ENCODE assay signal across 1 cellular context in the genomic region with DNA sequence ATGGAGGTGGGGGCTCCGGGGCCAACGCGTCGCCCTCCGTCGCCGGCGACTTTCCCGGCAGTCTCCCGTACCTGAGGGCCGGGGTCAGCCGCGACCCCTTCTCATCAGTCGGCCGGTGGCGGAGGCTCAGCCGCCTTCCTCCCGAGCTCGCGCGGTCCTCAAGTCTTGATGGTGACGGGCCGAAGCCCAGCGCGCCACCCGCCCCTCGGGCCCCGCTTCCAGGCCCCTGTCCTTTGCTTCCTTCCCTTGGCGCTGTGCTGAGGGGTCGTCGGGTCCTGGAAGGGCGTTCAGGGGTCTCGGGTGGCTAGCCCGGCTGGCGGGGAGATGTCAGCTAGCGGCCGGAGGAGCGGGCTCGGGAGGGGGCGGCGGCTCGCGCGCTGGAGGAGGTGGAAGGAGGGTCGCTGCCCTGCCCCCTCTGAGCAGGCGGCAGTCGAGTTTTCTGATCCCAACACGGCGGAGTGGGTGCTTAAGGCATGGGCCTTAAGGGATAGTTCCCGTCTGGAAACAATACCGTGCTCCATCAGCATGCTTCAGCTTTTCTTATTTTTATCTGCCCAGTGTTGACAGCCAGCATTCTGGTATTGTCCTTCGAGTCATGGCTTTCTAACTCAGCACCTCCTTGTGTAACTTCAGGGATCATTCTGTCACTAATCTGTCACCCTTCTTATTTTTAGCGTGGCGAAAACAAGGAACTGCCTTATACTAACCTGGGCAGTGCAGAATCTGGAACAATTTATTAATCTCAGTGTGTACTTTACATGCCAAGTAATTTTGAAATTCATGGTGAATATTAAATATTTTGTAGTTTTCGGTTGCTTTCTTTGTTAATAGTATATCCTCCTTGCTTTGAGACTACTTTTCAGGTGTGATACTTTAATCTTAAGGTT.
A peak's percentile ranks its signal among the peaks of the same experiment; 100 is the strongest.
TF ChIP-seq lines count a peak whose summit lies in the region.

No MANE protein-coding gene starts in this region.

TF ChIP-seq in HEK293, 187 proteins besides CTCF, POLR2A, EP300 and RAD21 (continued from another document):
- TF ChIP-seq, protein P1, sequence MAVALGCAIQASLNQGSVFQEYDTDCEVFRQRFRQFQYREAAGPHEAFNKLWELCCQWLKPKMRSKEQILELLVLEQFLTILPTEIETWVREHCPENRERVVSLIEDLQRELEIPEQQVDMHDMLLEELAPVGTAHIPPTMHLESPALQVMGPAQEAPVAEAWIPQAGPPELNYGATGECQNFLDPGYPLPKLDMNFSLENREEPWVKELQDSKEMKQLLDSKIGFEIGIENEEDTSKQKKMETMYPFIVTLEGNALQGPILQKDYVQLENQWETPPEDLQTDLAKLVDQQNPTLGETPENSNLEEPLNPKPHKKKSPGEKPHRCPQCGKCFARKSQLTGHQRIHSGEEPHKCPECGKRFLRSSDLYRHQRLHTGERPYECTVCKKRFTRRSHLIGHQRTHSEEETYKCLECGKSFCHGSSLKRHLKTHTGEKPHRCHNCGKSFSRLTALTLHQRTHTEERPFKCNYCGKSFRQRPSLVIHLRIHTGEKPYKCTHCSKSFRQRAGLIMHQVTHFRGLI (tag by site-specific recombination; IDR thresholded peaks at IDR 0.05): 0 out of 2 replicates have a peak, but pooled peaks have one; percentile 11
- no peak for TF ChIP-seq SETDB1 (IDR thresholded peaks at IDR 0.05; ENCODE audit: insufficient read length, low read length)
- TF ChIP-seq, protein P2, sequence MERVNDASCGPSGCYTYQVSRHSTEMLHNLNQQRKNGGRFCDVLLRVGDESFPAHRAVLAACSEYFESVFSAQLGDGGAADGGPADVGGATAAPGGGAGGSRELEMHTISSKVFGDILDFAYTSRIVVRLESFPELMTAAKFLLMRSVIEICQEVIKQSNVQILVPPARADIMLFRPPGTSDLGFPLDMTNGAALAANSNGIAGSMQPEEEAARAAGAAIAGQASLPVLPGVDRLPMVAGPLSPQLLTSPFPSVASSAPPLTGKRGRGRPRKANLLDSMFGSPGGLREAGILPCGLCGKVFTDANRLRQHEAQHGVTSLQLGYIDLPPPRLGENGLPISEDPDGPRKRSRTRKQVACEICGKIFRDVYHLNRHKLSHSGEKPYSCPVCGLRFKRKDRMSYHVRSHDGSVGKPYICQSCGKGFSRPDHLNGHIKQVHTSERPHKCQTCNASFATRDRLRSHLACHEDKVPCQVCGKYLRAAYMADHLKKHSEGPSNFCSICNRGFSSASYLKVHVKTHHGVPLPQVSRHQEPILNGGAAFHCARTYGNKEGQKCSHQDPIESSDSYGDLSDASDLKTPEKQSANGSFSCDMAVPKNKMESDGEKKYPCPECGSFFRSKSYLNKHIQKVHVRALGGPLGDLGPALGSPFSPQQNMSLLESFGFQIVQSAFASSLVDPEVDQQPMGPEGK (tag by site-specific recombination; IDR thresholded peaks at IDR 0.05): peak; percentile 37; the same call in 1 of the 2 replicates
- TF ChIP-seq KLF9 (tag by site-specific recombination; IDR thresholded peaks at IDR 0.05; ENCODE audit: low read depth): peak; percentile 73
- TF ChIP-seq GLIS2 (tag by site-specific recombination; IDR thresholded peaks at IDR 0.05): peak; percentile 17; the same call in 1 of the 2 replicates
- TF ChIP-seq ZBTB7A (tag by site-specific recombination; IDR thresholded peaks at IDR 0.05; ENCODE audit: low read depth): 0 out of 2 replicates have a peak, but pooled peaks have one; percentile 45
- TF ChIP-seq, protein P3, sequence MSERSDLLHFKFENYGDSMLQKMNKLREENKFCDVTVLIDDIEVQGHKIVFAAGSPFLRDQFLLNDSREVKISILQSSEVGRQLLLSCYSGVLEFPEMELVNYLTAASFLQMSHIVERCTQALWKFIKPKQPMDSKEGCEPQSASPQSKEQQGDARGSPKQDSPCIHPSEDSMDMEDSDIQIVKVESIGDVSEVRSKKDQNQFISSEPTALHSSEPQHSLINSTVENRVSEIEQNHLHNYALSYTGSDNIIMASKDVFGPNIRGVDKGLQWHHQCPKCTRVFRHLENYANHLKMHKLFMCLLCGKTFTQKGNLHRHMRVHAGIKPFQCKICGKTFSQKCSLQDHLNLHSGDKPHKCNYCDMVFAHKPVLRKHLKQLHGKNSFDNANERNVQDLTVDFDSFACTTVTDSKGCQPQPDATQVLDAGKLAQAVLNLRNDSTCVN (tag by site-specific recombination; optimal IDR thresholded peaks at IDR 0.05): peak; percentile 76
- TF ChIP-seq ZBTB48 (tag by site-specific recombination; IDR thresholded peaks at IDR 0.05): peak; percentile 73
- TF ChIP-seq ZNF335 (tag by site-specific recombination; conservative IDR thresholded peaks at IDR 0.05): peak; percentile 76
